In genomic region chr19:49983645-49984229, GRCh38 we compare ENCODE assay signal across 8 cellular contexts. TPM values are rescaled to one million over a fixed set of nuclear protein-coding genes. Genes with fewer than 3 reads are reported as not detected.
DNase-seq lines count a peak whose midpoint lies in the region; ATAC-seq lines count a peak whose summit lies in the region.

No MANE protein-coding gene starts in this region.

- ATAC-seq in Right ventricle myocardium inferior, result no peak
- ATAC-seq in HG03095 (IDR thresholded peaks at IDR 0.05; ENCODE audit: unreplicated experiment), result no peak

- DNase-seq in Right ventricle myocardium inferior (ENCODE audit: missing footprints) (peak; percentile 63), cardiac septum (ENCODE audit: low spot score) (no peak), NCI-H345 treated with DMSO at 0.1 percent for 48 hours (lab: John Stamatoyannopoulos, UW; ENCODE audit: unreplicated experiment) (peak; percentile 2), ecto neural progenitor cell (ENCODE audit: low spot score) (peak; percentile 77), midbrain (lab: John Stamatoyannopoulos, UW) (peak; percentile 15)
- DNase-seq in activated CD4-positive, alpha-beta T cell treated with anti-CD3 and anti-CD28 coated beads, Interleukin-2, amount 50 U/mL, for 1 hour, result peak; percentile 80
- DNase-seq in stimulated activated CD8-positive, alpha-beta memory T cell treated with anti-CD3 and anti-CD28 coated beads, Interleukin-7, amount 100 ng/mL, for 1 hour (ENCODE audit: low read depth in 2 of 2), result peak; percentile 61 to 74

- intact Hi-C loops in Right ventricle myocardium inferior (cut with DNase I), result loop anchor here (1.0 kb wide), 1 partner anchor 46 kb away; no protein-coding TSS in a partner anchor
- intact Hi-C loops in cardiac septum (cut with DNase I), result loop anchor here (2.0 kb wide), 1 partner anchor 47 kb away; no protein-coding TSS in a partner anchor

RNA-seq across cellular contexts. Expression of gene SIGLEC11, which starts 22.8 kb away (rescaled TPM):
- 0.60 TPM for total RNA-seq in Right ventricle myocardium inferior
- total RNA-seq in cardiac septum, result 0.27 TPM

RNA-seq across cellular contexts. Expression of gene VRK3, which starts 41.4 kb away (rescaled TPM):
- total RNA-seq in Right ventricle myocardium inferior (22.9 TPM), cardiac septum (22.1 TPM)

RNA-seq across cellular contexts. Expression of gene ZNF473, which starts 42.1 kb away (rescaled TPM):
- total RNA-seq in Right ventricle myocardium inferior (3.2 TPM), cardiac septum (3.5 TPM)

RNA-seq across cellular contexts. Expression of gene NUP62, which starts 54.4 kb away (rescaled TPM):
- total RNA-seq in Right ventricle myocardium inferior, result 30.4 TPM
- total RNA-seq in cardiac septum, result 26.8 TPM

RNA-seq across cellular contexts. Expression of gene ATF5, which starts 54.7 kb away (rescaled TPM):
- total RNA-seq in Right ventricle myocardium inferior (10.4 TPM), cardiac septum (10.6 TPM)
